ENCODE assay signal across 16 cellular contexts in genomic region chr14:26526132-26526531, GRCh38.
DNase-seq lines count a peak whose midpoint lies in the region; ATAC-seq and TF ChIP-seq lines count a peak whose summit lies in the region.
"Had no signal": no experiment of that assay in that cellular context is flagged by ENCODE, and none has a peak within 500 bp of the region (broad histone marks: within the 10 kb centered on the region; RNA-seq: fewer than 3 reads in every experiment).

No MANE protein-coding gene starts in this region.

- no peak for TF ChIP-seq POLR2A in suprapubic skin (IDR thresholded peaks at IDR 0.05)

- intact Hi-C loops in Right ventricle myocardium superior (cut with DNase I) = no loop called here

- peak overlapping the region; percentile 42 for H3K27ac ChIP-seq in suprapubic skin
- H3K27ac ChIP-seq: KMS-11 had no signal

- DNase-seq in GM04503 (ENCODE audit: low read depth) (peak; percentile 41), astrocyte of the spinal cord (ENCODE audit: low read depth, low spot score) (peak; percentile 60), fibroblast of pulmonary artery (ENCODE audit: low read depth) (peak; percentile 17), suprapubic skin (ENCODE audit: low spot score in 2 of 2) (no peak), Right ventricle myocardium superior (no peak)
- DNase-seq: ACHN; BE2C; CD4-positive, alpha-beta T cell; NCI-H1048; NCI-H146; NCI-H2081 treated with DMSO at 0.1 percent for 48 hours; NCI-H524 had no signal

- H3K4me1 ChIP-seq in suprapubic skin = peaks cover 5% of the 10 kb centered on the region
- H3K4me1 ChIP-seq: BE2C had no signal

- H3K9me3 ChIP-seq in suprapubic skin = no peaks in the 10 kb centered on the region
- H3K9me3 ChIP-seq: BE2C had no signal

- in situ Hi-C loops in astrocyte of the spinal cord (cut with HindIII; ENCODE audit: low sequenced_read_pairs) = no loop called here

- H3K36me3 ChIP-seq in suprapubic skin = no peaks in the 10 kb centered on the region
- H3K36me3 ChIP-seq: BE2C had no signal

- H3K4me3 ChIP-seq in astrocyte of the spinal cord (ENCODE audit: low read depth, low read length) (no peak overlapping the region), fibroblast of pulmonary artery (replicated peaks; ENCODE audit: low read depth, low read length) (no peak overlapping the region), suprapubic skin (no peak overlapping the region)

- ATAC-seq in Right ventricle myocardium superior (ENCODE audit: poor library complexity) (no peak), GM21367 (IDR thresholded peaks at IDR 0.05; ENCODE audit: unreplicated experiment) (no peak), GM21723 (IDR thresholded peaks at IDR 0.05; ENCODE audit: unreplicated experiment) (no peak)
- ATAC-seq: HepG2 had no signal

- 71% methylated on average over 1 of the region's 1 CpG for WGBS in suprapubic skin

- no peaks in the 10 kb centered on the region for H3K27me3 ChIP-seq in suprapubic skin
- H3K27me3 ChIP-seq: BE2C had no signal

- TF ChIP-seq EP300 in suprapubic skin (IDR thresholded peaks at IDR 0.05) = no peak

- TF ChIP-seq CTCF in astrocyte of the spinal cord (IDR thresholded peaks at IDR 0.05; ENCODE audit: low read depth, low read length) (no peak), fibroblast of pulmonary artery (IDR thresholded peaks at IDR 0.05; ENCODE audit: low read length, missing control alignments) (no peak), suprapubic skin (IDR thresholded peaks at IDR 0.05) (no peak)

Comparison
In these comparisons a context has a peak if more than half of its experiments do, and no peak if none do; other contexts are left out.
1. DNase-seq: peak in GM04503 (single experiment), astrocyte of the spinal cord (single experiment) and fibroblast of pulmonary artery (single experiment); none in suprapubic skin (0 of 2) and Right ventricle myocardium superior (single experiment).